Comparison of ENCODE assay signal across 17 cellular contexts in genomic region chr7:143913945-143914615, GRCh38. TPM values are rescaled to one million over a fixed set of nuclear protein-coding genes. Genes with fewer than 3 reads are reported as not detected.
A peak's percentile ranks its signal among the peaks of the same experiment; 100 is the strongest.
DNase-seq lines count a peak whose midpoint lies in the region; ATAC-seq, FAIRE-seq and TF ChIP-seq lines count a peak whose summit lies in the region.
"Had no signal": no experiment of that assay in that cellular context is flagged by ENCODE, and none has a peak within 500 bp of the region (broad histone marks: within the 10 kb centered on the region; RNA-seq: fewer than 3 reads in every experiment).

No MANE protein-coding gene starts in this region.

- H3K27me3 ChIP-seq in CD4-positive, alpha-beta T cell (ENCODE audit: control insufficient read depth, insufficient read depth, low read length) = peaks cover 4% of the 10 kb centered on the region

- peak; percentile 23 for FAIRE-seq in A549 (lab: Jason Lieb, UNC)
- FAIRE-seq: A204.1, H54 had no signal

- no peak for TF ChIP-seq EP300 in A549 (IDR thresholded peaks at IDR 0.05)

- no peaks in the 10 kb centered on the region for H3K4me1 ChIP-seq in A549
- H3K4me1 ChIP-seq: BE2C had no signal

- intact Hi-C loops in CD4-positive, alpha-beta T cell (cut with DNase I, micrococcal nuclease) = no loop called here

- TF ChIP-seq CTCF in A549 (IDR thresholded peaks at IDR 0.05) = no peak
- no peak for TF ChIP-seq CTCF in CD4-positive, alpha-beta T cell (IDR thresholded peaks at IDR 0.05)

- H3K4me2 ChIP-seq in A549 = no peak overlapping the region

- TF ChIP-seq RAD21 in A549 (conservative IDR thresholded peaks at IDR 0.05 in 1 of 2, IDR thresholded peaks at IDR 0.05 in 1 of 2) = no peak

- DNase-seq in A549 (ENCODE audit: low read depth in 1 of 2, low spot score in 1 of 2) = no peak
- peak; percentile 64 for DNase-seq in DMS53 (lab: John Stamatoyannopoulos, UW)
- DNase-seq in left lobe of liver (ENCODE audit: low spot score) = no peak
- no peak for DNase-seq in stimulated activated naive CD8-positive, alpha-beta T cell treated with anti-CD3 and anti-CD28 coated beads, Interleukin-15, Interleukin-2, amounts not matched to agents 100 U/mL and 50 U/mL, for 24 hours
- no peak for DNase-seq in CD4-positive, alpha-beta T cell
- DNase-seq in NCI-H446 (lab: John Stamatoyannopoulos, UW) = no peak
- DNase-seq: BE2C; CD8-positive, alpha-beta T cell; COR-L47; GM23248 had no signal

- H3K27me3 Mint-ChIP-seq in CD4-positive, alpha-beta T cell = peaks cover 23% of the 10 kb centered on the region

- CTCF ChIA-PET in A549 (lab: Yijun Ruan, JAX) = interaction anchor here (0.6 kb wide), 1 partner anchor 1389 kb away, joined by 3 read pairs; no protein-coding TSS in a partner anchor
- CTCF ChIA-PET in CD4-positive, alpha-beta T cell (lab: Charles Lee) = interaction anchor here (1.0 kb wide), 1 partner anchor 12 kb away, joined by 4 read pairs; the partner anchor contains the start of gene TCAF1

- ATAC-seq in A549 (no peak), left lobe of liver (peak; percentile 85), GM21576 (IDR thresholded peaks at IDR 0.05; ENCODE audit: unreplicated experiment) (no peak)
- ATAC-seq in stimulated activated naive CD8-positive, alpha-beta T cell treated with anti-CD3 and anti-CD28 coated beads, Interleukin-15, Interleukin-2, amounts not matched to agents 100 U/mL and 50 U/mL, for 24 hours = peak; percentile 55
- no peak for ATAC-seq in CD4-positive, alpha-beta T cell (ENCODE audit: poor library complexity)
- ATAC-seq: CD8-positive, alpha-beta T cell had no signal

- no peak overlapping the region for H3K27ac Mint-ChIP-seq in CD4-positive, alpha-beta T cell
- H3K27ac Mint-ChIP-seq: CD8-positive, alpha-beta T cell; IgD-negative memory B cell had no signal

- no peak overlapping the region for H3K27ac ChIP-seq in A549
- no peak overlapping the region for H3K27ac ChIP-seq in CD4-positive, alpha-beta T cell (ENCODE audit: low read depth, low read length)
- H3K27ac ChIP-seq: C4-2B, GM23248 had no signal

- no peak overlapping the region for H3K4me3 ChIP-seq in A549
- H3K4me3 ChIP-seq: GM23248 had no signal

- 50% methylated on average over 3 of the region's 3 CpGs for WGBS in A549 (ENCODE audit: missing lambda C conversion rate)

- no peaks in the 10 kb centered on the region for H3K9me3 ChIP-seq in A549
- no peaks in the 10 kb centered on the region for H3K9me3 ChIP-seq in CD4-positive, alpha-beta T cell (ENCODE audit: control insufficient read depth, low read length)
- H3K9me3 ChIP-seq: BE2C had no signal

- TF ChIP-seq POLR2A in A549 (IDR thresholded peaks at IDR 0.05; ENCODE audit: low read length) = no peak

- H3K4me3 Mint-ChIP-seq in CD4-positive, alpha-beta T cell = no peak overlapping the region
- H3K4me3 Mint-ChIP-seq: CD8-positive, alpha-beta T cell; IgD-negative memory B cell had no signal

- no peaks in the 10 kb centered on the region for H3K4me1 Mint-ChIP-seq in CD4-positive, alpha-beta T cell (ENCODE audit: low read depth)
- H3K4me1 Mint-ChIP-seq: IgD-negative memory B cell had no signal

- H3K36me3 Mint-ChIP-seq in CD4-positive, alpha-beta T cell (ENCODE audit: low read depth) = no peaks in the 10 kb centered on the region
- H3K36me3 Mint-ChIP-seq: CD8-positive, alpha-beta T cell had no signal

- no peaks in the 10 kb centered on the region for H3K9me3 Mint-ChIP-seq in CD4-positive, alpha-beta T cell
- H3K9me3 Mint-ChIP-seq: CD8-positive, alpha-beta T cell had no signal

- POLR2A ChIA-PET in A549 (lab: Yijun Ruan, JAX) = no interaction called here
- POLR2A ChIA-PET in CD4-positive, alpha-beta T cell (lab: Charles Lee) = no interaction called here

TF ChIP-seq in A549, 52 proteins besides CTCF, POLR2A, EP300 and RAD21:
- no peak for TF ChIP-seq ZFP36 (IDR thresholded peaks at IDR 0.05; ENCODE audit: borderline replicate concordance, partially characterized antibody)
- TF ChIP-seq HOXA7 (CRISPR knock-in tag; IDR thresholded peaks at IDR 0.05) = no peak
- no peak for TF ChIP-seq CEBPB (IDR thresholded peaks at IDR 0.05)
- TF ChIP-seq EHF (CRISPR knock-in tag; IDR thresholded peaks at IDR 0.05) = no peak
- TF ChIP-seq NFE2L2 (conservative IDR thresholded peaks at IDR 0.05; ENCODE audit: low read length) = no peak
- no peak for TF ChIP-seq HDAC2 (IDR thresholded peaks at IDR 0.05)
- no peak for TF ChIP-seq MAFK (IDR thresholded peaks at IDR 0.05; ENCODE audit: partially characterized antibody)
- no peak for TF ChIP-seq PBX3 (IDR thresholded peaks at IDR 0.05)

RNA-seq across cellular contexts. Expression of gene TCAF1, which starts 12.1 kb away (rescaled TPM):
- polyA plus RNA-seq in A549 (2011; rRNA removed) (32.7 and 33.5 TPM in 2 replicates), A549 (2017; fragmentation: RNase III; extraction: RNeasy Plus Mini Kit Qiagen cat#74134 plus additional on column Dnase treatment) (25.8 to 27.9 TPM (median 26.4 TPM) in 3 replicates)
- polyA plus RNA-seq in A549 (2012; cell fraction: cytosol; rRNA removed) = 10.1 and 12.5 TPM in 2 replicates
- polyA plus RNA-seq in A549 (2012; cell fraction: nucleus; rRNA removed) = 17.4 and 23.3 TPM in 2 replicates
- polyA minus RNA-seq in A549 (2011; rRNA and poly(A)+ RNA removed) = 51.9 and 70.1 TPM in 2 replicates
- total RNA-seq in left lobe of liver = 56.1 TPM
- total RNA-seq in CD4-positive, alpha-beta T cell = 1 to 10 TPM; 7.7 to 8.6 TPM

RNA-seq across cellular contexts. Expression of gene OR2F2, which starts 21.0 kb away (rescaled TPM):
- polyA plus RNA-seq in A549 (2011; rRNA removed) (not detected in 2 replicates), A549 (2017; fragmentation: RNase III; extraction: RNeasy Plus Mini Kit Qiagen cat#74134 plus additional on column Dnase treatment) (not detected in 3 replicates)
- polyA plus RNA-seq in A549 (2012; cell fraction: cytosol; rRNA removed) = not detected in 2 replicates
- not detected in 2 replicates for polyA plus RNA-seq in A549 (2012; cell fraction: nucleus; rRNA removed)
- not detected in 2 replicates for polyA minus RNA-seq in A549 (2011; rRNA and poly(A)+ RNA removed)
- not detected for total RNA-seq in left lobe of liver
- total RNA-seq in CD4-positive, alpha-beta T cell = not detected
- total RNA-seq: CD8-positive, alpha-beta T cell; Daoy; GM23248 had no signal
- polyA plus RNA-seq: AG04450, GM23248, IgD-negative memory B cell had no signal

RNA-seq across cellular contexts. Expression of gene OR2F1, which starts 40.6 kb away (rescaled TPM):
- polyA plus RNA-seq in A549 (2011; rRNA removed) = not detected in 2 replicates
- not detected in 2 replicates for polyA plus RNA-seq in A549 (2012; cell fraction: cytosol; rRNA removed)
- not detected in 2 replicates for polyA plus RNA-seq in A549 (2012; cell fraction: nucleus; rRNA removed)
- polyA plus RNA-seq in A549 (2017; fragmentation: RNase III; extraction: RNeasy Plus Mini Kit Qiagen cat#74134 plus additional on column Dnase treatment) = not detected in 3 replicates
- polyA minus RNA-seq in A549 (2011; rRNA and poly(A)+ RNA removed) = not detected in 2 replicates
- not detected for total RNA-seq in left lobe of liver
- total RNA-seq in CD4-positive, alpha-beta T cell = not detected
- total RNA-seq: CD8-positive, alpha-beta T cell; Daoy; GM23248 had no signal
- polyA plus RNA-seq: AG04450, GM23248, IgD-negative memory B cell had no signal

Comparison
In these comparisons a context has a peak if more than half of its experiments do, and no peak if none do; other contexts are left out.
1. ATAC-seq: peak in left lobe of liver (single experiment) and stimulated activated naive CD8-positive, alpha-beta T cell treated with anti-CD3 and anti-CD28 coated beads, Interleukin-15, Interleukin-2, amounts not matched to agents 100 U/mL and 50 U/mL, for 24 hours (single experiment); none in A549 (0 of 2), GM21576 (single experiment) and CD4-positive, alpha-beta T cell (single experiment).